28 cellular contexts compared by ENCODE assay signal in the genomic region with DNA sequence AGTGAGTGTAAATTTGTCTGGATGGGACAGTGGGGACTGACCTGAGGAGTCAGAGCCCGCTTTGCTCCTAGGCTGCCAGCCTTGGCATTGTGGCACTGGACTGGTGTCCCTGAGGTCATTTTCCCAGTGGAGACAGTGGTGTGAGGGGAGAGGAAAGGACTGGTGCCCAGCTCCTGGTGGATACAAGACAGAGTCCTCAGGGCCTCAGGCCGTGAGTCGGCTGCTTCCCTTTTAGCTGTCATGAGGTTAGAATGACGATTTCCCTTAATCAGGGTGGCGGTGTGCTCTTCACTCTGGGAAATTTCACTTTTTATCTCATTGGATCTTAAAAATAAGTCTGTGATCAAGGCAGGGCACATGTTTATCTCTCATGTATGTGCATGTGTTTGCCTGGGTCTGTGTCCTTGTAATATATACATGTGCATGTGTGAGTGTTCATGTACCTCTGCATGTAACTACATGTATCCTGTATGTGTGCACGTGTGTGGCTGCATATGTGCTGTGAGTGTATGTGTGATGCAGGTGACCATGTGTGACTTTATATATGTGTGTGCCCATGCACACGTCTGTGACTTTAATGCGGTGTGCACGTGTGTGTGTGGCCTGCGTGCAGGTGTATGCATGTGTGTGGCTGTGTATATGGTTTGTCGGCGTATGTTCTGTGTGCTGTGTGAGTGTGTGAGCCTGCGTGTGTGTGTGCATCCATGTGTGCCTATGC. TPM values are rescaled to one million over a fixed set of nuclear protein-coding genes. Genes with fewer than 3 reads are reported as not detected.
DNase-seq lines count a peak whose midpoint lies in the region; ATAC-seq, FAIRE-seq and TF ChIP-seq lines count a peak whose summit lies in the region.
"Had no signal": no experiment of that assay in that cellular context is flagged by ENCODE, and none has a peak within 500 bp of the region (broad histone marks: within the 10 kb centered on the region; RNA-seq: fewer than 3 reads in every experiment).

No MANE protein-coding gene starts in this region.

- peaks cover 2% of the 10 kb centered on the region for H4K20me1 ChIP-seq in hepatocyte (ENCODE audit: insufficient read depth, poor library complexity, severe bottlenecking)

- H3K27me3 ChIP-seq in sigmoid colon, result no peaks in the 10 kb centered on the region
- no peaks in the 10 kb centered on the region for H3K27me3 ChIP-seq in hepatocyte
- H3K27me3 ChIP-seq: upper lobe of right lung had no signal

- no peaks in the 10 kb centered on the region for H3K9me3 Mint-ChIP-seq in nephron
- H3K9me3 Mint-ChIP-seq: activated naive CD8-positive, alpha-beta T cell treated with anti-CD3 and anti-CD28 coated beads, Interleukin-2, amount 50 U/mL, for 24 hours; activated T-cell treated with anti-CD3 and anti-CD28 coated beads, Interleukin-2, amount 50 U/mL, for 72 hours; CD4-positive, alpha-beta T cell; stimulated activated memory B cell treated with anti-CD40 and anti-IgM and Interleukin-4, amounts not matched to agents 10 μg/mL and 1 μg/mL and 100 μg/mL, for 72 hours had no signal

- H3K4me1 Mint-ChIP-seq in nephron, result peaks cover 69% of the 10 kb centered on the region
- H3K4me1 Mint-ChIP-seq: activated naive CD8-positive, alpha-beta T cell treated with anti-CD3 and anti-CD28 coated beads, Interleukin-2, amount 50 U/mL, for 24 hours; naive B cell; stimulated activated memory B cell treated with anti-CD40 and anti-IgM and Interleukin-4, amounts not matched to agents 10 μg/mL and 1 μg/mL and 100 μg/mL, for 72 hours had no signal

- H3K4me3 ChIP-seq in sigmoid colon, result no peak overlapping the region
- H3K4me3 ChIP-seq in hepatocyte, result no peak overlapping the region
- H3K4me3 ChIP-seq: upper lobe of right lung had no signal

- H3K79me2 ChIP-seq in hepatocyte, result peaks cover 7% of the 10 kb centered on the region

- H3K9me2 ChIP-seq in hepatocyte (replicated peaks; ENCODE audit: insufficient read depth), result no peaks in the 10 kb centered on the region

- TF ChIP-seq EP300 in sigmoid colon (IDR thresholded peaks at IDR 0.05), result no peak

- no peak for TF ChIP-seq POLR2A in sigmoid colon (IDR thresholded peaks at IDR 0.05)

- peak; percentile 41; the same call in 2 of the 3 replicates for ATAC-seq in SK-N-SH treated with all-trans-retinoic acid at 6 μM for 48 hours
- no peak for ATAC-seq in HG02763 (IDR thresholded peaks at IDR 0.05; ENCODE audit: unreplicated experiment)
- ATAC-seq: activated CD4-positive, CD25-positive, alpha-beta regulatory T cell treated with anti-CD3 and anti-CD28 coated beads, Interleukin-2, amount 50 U/mL, for 24 hours; activated naive CD8-positive, alpha-beta T cell treated with anti-CD3 and anti-CD28 coated beads, Interleukin-2, amount 50 U/mL, for 24 hours; activated T-cell treated with anti-CD3 and anti-CD28 coated beads, Interleukin-2, amount 50 U/mL, for 72 hours; stimulated activated memory B cell treated with anti-CD40 and anti-IgM and Interleukin-4, amounts not matched to agents 10 μg/mL and 1 μg/mL and 100 μg/mL, for 72 hours; upper lobe of right lung had no signal

- TF ChIP-seq CTCF in nephron (IDR thresholded peaks at IDR 0.05; ENCODE audit: unreplicated experiment in 3 of 3) (no peak), sigmoid colon (IDR thresholded peaks at IDR 0.05) (no peak), hepatocyte (IDR thresholded peaks at IDR 0.05; ENCODE audit: poor library complexity) (no peak)

- no peak overlapping the region for H3K4me2 ChIP-seq in hepatocyte

- H3K27ac ChIP-seq in sigmoid colon (no peak overlapping the region), hepatocyte (no peak overlapping the region)
- H3K27ac ChIP-seq: HL-60, upper lobe of right lung had no signal

- 86 to 90% methylated on average over 13 of the region's 13 CpGs for WGBS in sigmoid colon, 2 donors
- 83% methylated on average over 13 of the region's 13 CpGs for WGBS in hepatocyte (ENCODE audit: low lambda C conversion rate, missing lambda C conversion rate)

- H3K4me1 ChIP-seq in sigmoid colon, result peaks cover 0 to 4% (median 0%) of the 10 kb centered on the region in 4 donors
- H3K4me1 ChIP-seq in hepatocyte (ENCODE audit: insufficient read depth), result peaks cover 30% of the 10 kb centered on the region
- H3K4me1 ChIP-seq: upper lobe of right lung had no signal

- H3K9me3 ChIP-seq in sigmoid colon (no peaks in the 10 kb centered on the region), hepatocyte (ENCODE audit: low read depth) (no peaks in the 10 kb centered on the region)
- H3K9me3 ChIP-seq: upper lobe of right lung had no signal

- H3K4me3 Mint-ChIP-seq in nephron, result no peak overlapping the region
- H3K4me3 Mint-ChIP-seq: activated naive CD8-positive, alpha-beta T cell treated with anti-CD3 and anti-CD28 coated beads, Interleukin-2, amount 50 U/mL, for 24 hours; activated T-cell treated with anti-CD3 and anti-CD28 coated beads, Interleukin-2, amount 50 U/mL, for 72 hours; CD4-positive, alpha-beta T cell; stimulated activated memory B cell treated with anti-CD40 and anti-IgM and Interleukin-4, amounts not matched to agents 10 μg/mL and 1 μg/mL and 100 μg/mL, for 72 hours had no signal

- peaks cover 12% of the 10 kb centered on the region for H3K27me3 Mint-ChIP-seq in nephron (ENCODE audit: low read depth)
- H3K27me3 Mint-ChIP-seq: activated naive CD8-positive, alpha-beta T cell treated with anti-CD3 and anti-CD28 coated beads, Interleukin-2, amount 50 U/mL, for 24 hours; CD4-positive, alpha-beta T cell; stimulated activated memory B cell treated with anti-CD40 and anti-IgM and Interleukin-4, amounts not matched to agents 10 μg/mL and 1 μg/mL and 100 μg/mL, for 72 hours had no signal

- DNase-seq in A172 (ENCODE audit: low spot score) (peak; percentile 23), HTR-8/SVneo (ENCODE audit: insufficient read length, low spot score) (no peak), T1000 (lab: John Stamatoyannopoulos, UW) (no peak), sigmoid colon (no peak), hepatocyte (ENCODE audit: low spot score) (no peak)
- DNase-seq: activated CD4-positive, alpha-beta T cell treated with anti-CD3 and anti-CD28 coated beads, Interleukin-2, amount 50 U/mL, for 48 hours; activated naive CD8-positive, alpha-beta T cell treated with anti-CD3 and anti-CD28 coated beads, Interleukin-2, amount 50 U/mL, for 24 hours; activated T-cell treated with anti-CD3 and anti-CD28 coated beads, Interleukin-2, amount 50 U/mL, for 72 hours; CD4-positive, alpha-beta T cell; central memory CD4-positive, alpha-beta T cell; cortex of kidney; DMS79 treated with DMSO at 0.1 percent for 48 hours; effector memory CD4-positive, alpha-beta T cell; GDM1; Kasumi-1; naive B cell; NCI-H1436 treated with DMSO at 0.1 percent for 48 hours; NCI-H345; RPMI8226; T-helper 1 cell; upper lobe of right lung had no signal

- no peaks in the 10 kb centered on the region for H3K36me3 ChIP-seq in sigmoid colon
- H3K36me3 ChIP-seq in hepatocyte (replicated peaks; ENCODE audit: insufficient read depth, low read depth), result no peaks in the 10 kb centered on the region
- H3K36me3 ChIP-seq: upper lobe of right lung had no signal

- no peak overlapping the region for H2AFZ ChIP-seq in hepatocyte

- intact Hi-C loops in sigmoid colon (cut with DNase I), result no loop called here

- H3K27ac Mint-ChIP-seq in nephron, result peak overlapping the region in 2 of 3 experiments; percentile 3 to 21
- H3K27ac Mint-ChIP-seq: activated naive CD8-positive, alpha-beta T cell treated with anti-CD3 and anti-CD28 coated beads, Interleukin-2, amount 50 U/mL, for 24 hours; activated T-cell treated with anti-CD3 and anti-CD28 coated beads, Interleukin-2, amount 50 U/mL, for 72 hours; CD4-positive, alpha-beta T cell; stimulated activated memory B cell treated with anti-CD40 and anti-IgM and Interleukin-4, amounts not matched to agents 10 μg/mL and 1 μg/mL and 100 μg/mL, for 72 hours had no signal

- no peaks in the 10 kb centered on the region for H3K36me3 Mint-ChIP-seq in nephron (ENCODE audit: low read depth)
- H3K36me3 Mint-ChIP-seq: naive B cell; stimulated activated memory B cell treated with anti-CD40 and anti-IgM and Interleukin-4, amounts not matched to agents 10 μg/mL and 1 μg/mL and 100 μg/mL, for 72 hours had no signal

- FAIRE-seq in HTR-8/SVneo (lab: Jason Lieb, UNC), result peak; percentile 4

TF ChIP-seq in SK-N-SH treated with all-trans-retinoic acid at 6 μM for 48 hours, 23 proteins besides CTCF, POLR2A, EP300 and RAD21:
- no peak for TF ChIP-seq RARB (CRISPR knock-in tag; IDR thresholded peaks at IDR 0.05)
- TF ChIP-seq, protein P1, sequence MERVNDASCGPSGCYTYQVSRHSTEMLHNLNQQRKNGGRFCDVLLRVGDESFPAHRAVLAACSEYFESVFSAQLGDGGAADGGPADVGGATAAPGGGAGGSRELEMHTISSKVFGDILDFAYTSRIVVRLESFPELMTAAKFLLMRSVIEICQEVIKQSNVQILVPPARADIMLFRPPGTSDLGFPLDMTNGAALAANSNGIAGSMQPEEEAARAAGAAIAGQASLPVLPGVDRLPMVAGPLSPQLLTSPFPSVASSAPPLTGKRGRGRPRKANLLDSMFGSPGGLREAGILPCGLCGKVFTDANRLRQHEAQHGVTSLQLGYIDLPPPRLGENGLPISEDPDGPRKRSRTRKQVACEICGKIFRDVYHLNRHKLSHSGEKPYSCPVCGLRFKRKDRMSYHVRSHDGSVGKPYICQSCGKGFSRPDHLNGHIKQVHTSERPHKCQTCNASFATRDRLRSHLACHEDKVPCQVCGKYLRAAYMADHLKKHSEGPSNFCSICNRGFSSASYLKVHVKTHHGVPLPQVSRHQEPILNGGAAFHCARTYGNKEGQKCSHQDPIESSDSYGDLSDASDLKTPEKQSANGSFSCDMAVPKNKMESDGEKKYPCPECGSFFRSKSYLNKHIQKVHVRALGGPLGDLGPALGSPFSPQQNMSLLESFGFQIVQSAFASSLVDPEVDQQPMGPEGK (CRISPR knock-in tag; IDR thresholded peaks at IDR 0.05; ENCODE audit: borderline replicate concordance), result no peak

RNA-seq across cellular contexts. Expression of gene GLI2, which starts 55.7 kb away (rescaled TPM):
- total RNA-seq in A172 (2014; rRNA removed; shearing (Covaris generic)), result 4.6 and 4.7 TPM in 2 replicates
- 1 to 10 TPM; 2.1 to 6.4 (median 2.9) TPM for total RNA-seq in sigmoid colon
- under 1 TPM; 0.23 to 0.76 (median 0.60) TPM for polyA plus RNA-seq in sigmoid colon
- 3.8 and 5.8 TPM in 2 replicates for total RNA-seq in hepatocyte
- 5.3 and 6.2 TPM in 2 replicates for polyA plus RNA-seq in hepatocyte
- total RNA-seq: activated T-cell treated with anti-CD3 and anti-CD28 coated beads, Interleukin-2, amount 50 U/mL, for 72 hours; CD4-positive, alpha-beta T cell; pulmonary artery endothelial cell had no signal
